Comparison of ENCODE assay signal across 17 cellular contexts in the genomic region with DNA sequence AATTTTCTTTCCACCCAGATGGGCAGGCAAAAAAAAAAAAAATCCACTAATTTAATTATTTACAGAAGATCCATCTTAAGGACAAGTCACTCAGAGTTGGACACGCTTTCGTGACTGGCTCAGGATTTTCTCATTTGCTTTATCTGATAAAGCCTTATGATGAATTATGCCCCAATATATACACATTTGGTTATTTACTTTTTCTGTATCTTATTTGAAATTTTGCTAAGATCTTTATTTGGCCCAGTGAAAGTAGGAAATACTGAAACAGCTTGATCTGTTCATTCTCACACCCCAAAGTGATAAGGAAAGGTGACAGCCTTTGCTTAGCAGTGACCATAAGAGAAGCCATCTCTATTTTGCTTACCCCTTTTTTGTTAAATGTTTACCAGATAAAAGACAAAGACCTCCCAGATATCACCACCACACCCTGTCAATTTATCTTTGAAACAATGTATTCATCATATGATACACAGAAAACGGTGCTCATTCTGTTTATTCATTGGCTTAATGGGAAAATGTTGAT.
"Had no signal": no experiment of that assay in that cellular context is flagged by ENCODE, and none has a peak within 500 bp of the region (broad histone marks: within the 10 kb centered on the region; RNA-seq: fewer than 3 reads in every experiment).

No MANE protein-coding gene starts in this region.

- H3K27ac Mint-ChIP-seq: activated naive CD8-positive, alpha-beta T cell treated with anti-CD3 and anti-CD28 coated beads, Interleukin-2, amount 10 ng/mL, durations not matched to agents 7 days and 5 days; effector memory CD8-positive, alpha-beta T cell; WTC11 had no signal

- H3K4me3 ChIP-seq: heart left ventricle, skin epidermis, transverse colon had no signal

- H3K9me3 Mint-ChIP-seq: activated T-cell treated with anti-CD3 and anti-CD28 coated beads, Interleukin-2, amount 50 U/mL, for 72 hours; WTC11 had no signal

- H3K27me3 ChIP-seq: heart left ventricle, transverse colon had no signal

- H3K36me3 Mint-ChIP-seq: WTC11 had no signal

- H3K27me3 Mint-ChIP-seq: activated naive CD8-positive, alpha-beta T cell treated with anti-CD3 and anti-CD28 coated beads, Interleukin-2, amount 10 ng/mL, durations not matched to agents 7 days and 5 days; effector memory CD8-positive, alpha-beta T cell had no signal

- H3K27ac ChIP-seq: skin epidermis, transverse colon had no signal

- H3K4me3 Mint-ChIP-seq: activated naive CD8-positive, alpha-beta T cell treated with anti-CD3 and anti-CD28 coated beads, Interleukin-2, amount 10 ng/mL, durations not matched to agents 7 days and 5 days; activated T-cell treated with anti-CD3 and anti-CD28 coated beads, Interleukin-2, amount 50 U/mL, for 72 hours; effector memory CD8-positive, alpha-beta T cell; WTC11 had no signal

- FAIRE-seq: frontal cortex, TTC549 had no signal

- H3K9me3 ChIP-seq: heart left ventricle, transverse colon had no signal

- H3K36me3 ChIP-seq: heart left ventricle, transverse colon had no signal

- DNase-seq: activated CD4-positive, alpha-beta T cell treated with anti-CD3 and anti-CD28 coated beads for 48 hours; activated CD8-positive, alpha-beta memory T cell treated with anti-CD3 and anti-CD28 coated beads, Interleukin-2, amount 50 U/mL, for 48 hours; activated gamma-delta T cell treated with Interleukin-2 at 50 U/mL for 16 hours; activated naive CD8-positive, alpha-beta T cell treated with anti-CD3 and anti-CD28 coated beads, Interleukin-2, amount 10 ng/mL, durations not matched to agents 7 days and 5 days; activated T-cell treated with anti-CD3 and anti-CD28 coated beads, Interleukin-2, amount 50 U/mL, for 72 hours; cerebellar nuclear complex; effector memory CD8-positive, alpha-beta T cell; heart left ventricle; right cardiac atrium; stimulated activated CD4-positive, alpha-beta T cell treated with anti-CD3 and anti-CD28 coated beads, Interleukin-4, amount 100 ng/mL, for 4 hours; stimulated activated CD8-positive, alpha-beta memory T cell treated with anti-CD3 and anti-CD28 coated beads, Interleukin-4, amount 100 ng/mL, for 48 hours; stimulated activated naive CD4-positive, alpha-beta T cell treated with Interleukin-2 at 50 U/mL for 16 hours; transverse colon had no signal

- ATAC-seq: activated T-cell treated with anti-CD3 and anti-CD28 coated beads, Interleukin-2, amount 50 U/mL, for 72 hours; effector memory CD8-positive, alpha-beta T cell; right cardiac atrium had no signal
